17 cellular contexts compared by ENCODE assay signal in the genomic region with DNA sequence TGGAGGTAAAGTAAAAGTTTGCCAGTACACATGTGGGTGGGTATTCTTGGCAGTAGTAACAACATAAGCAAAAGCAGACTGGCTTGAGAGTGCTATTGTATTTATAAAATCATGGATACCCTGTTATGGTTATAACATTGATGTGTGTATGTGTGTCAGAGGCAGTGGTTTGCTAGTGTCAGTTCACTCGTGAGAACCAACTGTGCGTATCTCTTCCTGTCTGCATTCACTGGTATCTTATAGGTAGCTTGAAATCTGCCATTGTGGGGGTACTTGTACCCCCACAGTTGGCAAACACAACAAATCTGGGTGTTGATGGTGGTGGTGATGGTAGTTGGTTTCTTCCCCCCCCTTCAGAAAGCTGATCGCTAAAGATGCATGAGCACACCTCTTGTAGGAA.
"Had no signal": no experiment of that assay in that cellular context is flagged by ENCODE, and none has a peak within 500 bp of the region (broad histone marks: within the 10 kb centered on the region; RNA-seq: fewer than 3 reads in every experiment).

No MANE protein-coding gene starts in this region.

- H3K4me1 ChIP-seq: esophagus muscularis mucosa, gastroesophageal sphincter, heart left ventricle, left ventricle myocardium inferior, sigmoid colon, tibial artery had no signal

- ATAC-seq: gastroesophageal sphincter; heart left ventricle; stimulated activated effector memory CD8-positive, alpha-beta T cell treated with anti-CD3 and anti-CD28 coated beads, Interleukin-12 subunit alpha, Interleukin-12 subunit beta, amount 100 ng/mL, for 72 hours had no signal

- DNase-seq: activated B cell treated with CpG ODN at 0.5 μM for 24 hours; activated gamma-delta T cell treated with Interleukin-2 at 50 U/mL for 16 hours; amniotic stem cell; dermis blood vessel endothelial cell; effector memory CD4-positive, alpha-beta T cell; heart left ventricle; left ventricle myocardium inferior; mammary epithelial cell; midbrain; occipital lobe; posterior cingulate gyrus; sigmoid colon; stimulated activated CD4-positive, alpha-beta T cell treated with anti-CD3 and anti-CD28 coated beads, Interleukin-4, amount 100 ng/mL, for 24 hours; tibial artery had no signal

- H3K27ac Mint-ChIP-seq: activated B cell treated with CpG ODN at 0.5 μM for 24 hours; stimulated activated effector memory CD8-positive, alpha-beta T cell treated with anti-CD3 and anti-CD28 coated beads, Interleukin-12 subunit alpha, Interleukin-12 subunit beta, amount 100 ng/mL, for 72 hours had no signal

- H3K36me3 ChIP-seq: esophagus muscularis mucosa, gastroesophageal sphincter, heart left ventricle, left ventricle myocardium inferior, sigmoid colon, tibial artery had no signal

- H3K4me3 Mint-ChIP-seq: activated B cell treated with CpG ODN at 0.5 μM for 24 hours; stimulated activated effector memory CD8-positive, alpha-beta T cell treated with anti-CD3 and anti-CD28 coated beads, Interleukin-12 subunit alpha, Interleukin-12 subunit beta, amount 100 ng/mL, for 72 hours had no signal

- H3K4me3 ChIP-seq: esophagus muscularis mucosa, gastroesophageal sphincter, heart left ventricle, left ventricle myocardium inferior, sigmoid colon, tibial artery had no signal

- H3K27ac ChIP-seq: esophagus muscularis mucosa, gastroesophageal sphincter, heart left ventricle, left ventricle myocardium inferior, sigmoid colon, tibial artery had no signal

- H3K4me1 Mint-ChIP-seq: activated B cell treated with CpG ODN at 0.5 μM for 24 hours had no signal

- H3K9me3 ChIP-seq: esophagus muscularis mucosa, gastroesophageal sphincter, heart left ventricle, left ventricle myocardium inferior, sigmoid colon, tibial artery had no signal

- H3K27me3 ChIP-seq: esophagus muscularis mucosa, gastroesophageal sphincter, heart left ventricle, sigmoid colon, tibial artery had no signal

- H3K9me3 Mint-ChIP-seq: activated B cell treated with CpG ODN at 0.5 μM for 24 hours; stimulated activated effector memory CD8-positive, alpha-beta T cell treated with anti-CD3 and anti-CD28 coated beads, Interleukin-12 subunit alpha, Interleukin-12 subunit beta, amount 100 ng/mL, for 72 hours had no signal

- H3K36me3 Mint-ChIP-seq: stimulated activated effector memory CD8-positive, alpha-beta T cell treated with anti-CD3 and anti-CD28 coated beads, Interleukin-12 subunit alpha, Interleukin-12 subunit beta, amount 100 ng/mL, for 72 hours had no signal
